17 cellular contexts compared by ENCODE assay signal in the genomic region with DNA sequence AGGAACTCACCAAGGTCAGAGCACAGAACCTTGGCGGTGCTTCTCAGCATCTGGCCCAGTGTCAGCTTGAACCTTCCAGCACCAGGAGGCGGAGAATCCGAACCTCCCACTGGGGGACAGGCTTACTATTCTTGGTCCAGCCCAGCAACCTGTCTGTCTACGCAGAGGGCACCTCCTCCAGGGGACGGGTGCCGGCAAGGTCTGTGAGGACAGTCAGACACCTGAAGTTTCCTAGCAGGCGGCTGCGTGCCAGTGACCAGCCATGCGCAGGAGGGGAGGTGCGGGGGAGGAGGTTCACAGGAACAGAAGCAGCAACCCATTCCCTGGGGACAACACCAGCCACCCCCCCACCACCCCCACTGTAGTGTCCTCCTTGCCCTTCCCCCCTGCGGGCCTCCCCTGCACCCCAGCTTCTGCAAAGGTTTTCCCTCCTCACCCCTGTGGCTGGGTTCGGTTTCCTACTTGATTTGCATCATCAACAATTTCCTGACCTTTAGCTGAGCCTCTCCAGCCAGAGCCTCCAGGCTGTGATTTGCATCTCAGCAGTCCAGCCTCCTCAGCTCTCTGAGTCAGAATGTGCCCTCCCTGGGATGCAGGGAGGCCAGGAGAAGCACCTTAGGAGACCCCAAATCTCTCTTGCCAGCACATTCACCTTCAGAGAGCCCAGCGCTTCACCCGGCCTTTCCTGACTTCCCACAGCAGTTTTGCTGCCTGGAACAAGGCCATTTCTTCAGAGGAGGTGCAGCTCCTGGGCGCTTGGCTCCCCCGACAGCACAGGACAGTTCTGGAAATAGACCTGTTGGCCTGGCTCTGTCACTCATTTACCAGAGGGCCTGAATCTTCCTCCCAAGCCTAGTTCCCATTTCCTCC.
DNase-seq lines count a peak whose midpoint lies in the region; ATAC-seq and TF ChIP-seq lines count a peak whose summit lies in the region.
"Had no signal": no experiment of that assay in that cellular context is flagged by ENCODE, and none has a peak within 500 bp of the region (broad histone marks: within the 10 kb centered on the region; RNA-seq: fewer than 3 reads in every experiment).

No MANE protein-coding gene starts in this region.

- ATAC-seq in right cardiac atrium = no peak
- ATAC-seq in gastroesophageal sphincter = peak; percentile 16
- ATAC-seq in left lobe of liver = peak; percentile 25
- ATAC-seq in HG03095 (IDR thresholded peaks at IDR 0.05; ENCODE audit: unreplicated experiment) = no peak
- ATAC-seq in activated CD8-positive, alpha-beta memory T cell treated with anti-CD3 and anti-CD28 coated beads, Interleukin-2, amount 10 ng/mL, durations not matched to agents 7 days and 5 days = no peak

- no peak overlapping the region for H3K4me3 Mint-ChIP-seq in activated CD8-positive, alpha-beta memory T cell treated with anti-CD3 and anti-CD28 coated beads, Interleukin-2, amount 10 ng/mL, durations not matched to agents 7 days and 5 days
- H3K4me3 Mint-ChIP-seq: CD4-positive, alpha-beta memory T cell; IgD-negative memory B cell had no signal

- no peak for TF ChIP-seq CTCF in gastroesophageal sphincter (IDR thresholded peaks at IDR 0.05)

- H3K4me1 ChIP-seq in right cardiac atrium (ENCODE audit: control insufficient read depth, insufficient read depth, low read length) (no peaks in the 10 kb centered on the region), gastroesophageal sphincter (no peaks in the 10 kb centered on the region), SJCRH30 (no peaks in the 10 kb centered on the region)
- H3K4me1 ChIP-seq: right lobe of liver had no signal

- no peaks in the 10 kb centered on the region for H3K4me1 Mint-ChIP-seq in activated CD8-positive, alpha-beta memory T cell treated with anti-CD3 and anti-CD28 coated beads, Interleukin-2, amount 10 ng/mL, durations not matched to agents 7 days and 5 days
- H3K4me1 Mint-ChIP-seq: CD4-positive, alpha-beta memory T cell had no signal

- H3K36me3 ChIP-seq in gastroesophageal sphincter (peaks cover 0 to 92% of the 10 kb centered on the region in 2 donors), SJCRH30 (peaks cover 15% of the 10 kb centered on the region)

- no peaks in the 10 kb centered on the region for H3K36me3 Mint-ChIP-seq in activated CD8-positive, alpha-beta memory T cell treated with anti-CD3 and anti-CD28 coated beads, Interleukin-2, amount 10 ng/mL, durations not matched to agents 7 days and 5 days
- H3K36me3 Mint-ChIP-seq: CD4-positive, alpha-beta memory T cell; IgD-negative memory B cell had no signal

- no peaks in the 10 kb centered on the region for H3K27me3 Mint-ChIP-seq in activated CD8-positive, alpha-beta memory T cell treated with anti-CD3 and anti-CD28 coated beads, Interleukin-2, amount 10 ng/mL, durations not matched to agents 7 days and 5 days
- H3K27me3 Mint-ChIP-seq: IgD-negative memory B cell had no signal

- TF ChIP-seq POLR2A in gastroesophageal sphincter (IDR thresholded peaks at IDR 0.05) = no peak

- no peaks in the 10 kb centered on the region for H3K27me3 ChIP-seq in right cardiac atrium (ENCODE audit: control insufficient read depth, insufficient read depth)
- no peaks in the 10 kb centered on the region for H3K27me3 ChIP-seq in gastroesophageal sphincter
- H3K27me3 ChIP-seq in SJCRH30 = no peaks in the 10 kb centered on the region
- H3K27me3 ChIP-seq: right lobe of liver had no signal

- H3K9me3 Mint-ChIP-seq in activated CD8-positive, alpha-beta memory T cell treated with anti-CD3 and anti-CD28 coated beads, Interleukin-2, amount 10 ng/mL, durations not matched to agents 7 days and 5 days (ENCODE audit: low read depth) = no peaks in the 10 kb centered on the region

- H3K4me3 ChIP-seq in right cardiac atrium (ENCODE audit: low read length) (no peak overlapping the region), gastroesophageal sphincter (no peak overlapping the region), SJCRH30 (no peak overlapping the region)
- H3K4me3 ChIP-seq: coronary artery, right lobe of liver had no signal

- no peak overlapping the region for H3K27ac Mint-ChIP-seq in activated CD8-positive, alpha-beta memory T cell treated with anti-CD3 and anti-CD28 coated beads, Interleukin-2, amount 10 ng/mL, durations not matched to agents 7 days and 5 days
- H3K27ac Mint-ChIP-seq: CD4-positive, alpha-beta memory T cell had no signal

- H3K27ac ChIP-seq in right cardiac atrium (ENCODE audit: low read length) = no peak overlapping the region
- no peak overlapping the region for H3K27ac ChIP-seq in gastroesophageal sphincter
- no peak overlapping the region for H3K27ac ChIP-seq in SJCRH30
- H3K27ac ChIP-seq: coronary artery, right lobe of liver had no signal

- TF ChIP-seq EP300 in gastroesophageal sphincter (IDR thresholded peaks at IDR 0.05) = no peak

- DNase-seq in cardiac septum (ENCODE audit: low spot score) (peak; percentile 67), right cardiac atrium (no peak), left lobe of liver (ENCODE audit: low spot score) (no peak), ureter (ENCODE audit: low spot score) (peak; percentile 51), SJCRH30 (no peak)
- no peak for DNase-seq in activated CD8-positive, alpha-beta memory T cell treated with anti-CD3 and anti-CD28 coated beads, Interleukin-2, amount 10 ng/mL, durations not matched to agents 7 days and 5 days
- DNase-seq: activated CD4-positive, alpha-beta T cell treated with anti-CD3 and anti-CD28 coated beads for 1 hour; activated gamma-delta T cell treated with Interleukin-2 at 50 U/mL for 16 hours; CD4-positive, alpha-beta memory T cell; mammary epithelial cell; MV-4-11; right lobe of liver; T-helper 2 cell had no signal

- CTCF ChIA-PET in activated CD8-positive, alpha-beta memory T cell treated with anti-CD3 and anti-CD28 coated beads, Interleukin-2, amount 10 ng/mL, durations not matched to agents 7 days and 5 days (lab: Charles Lee) = no interaction called here

- intact Hi-C loops in cardiac septum (cut with DNase I) (no loop called here), right cardiac atrium (cut with DNase I) (no loop called here)

- 81% methylated on average over 16 of the region's 16 CpGs for WGBS in right cardiac atrium
- WGBS in gastroesophageal sphincter (ENCODE audit: low coverage in 1 of 2), 2 donors = 80% methylated on average over 4 of the region's 16 CpGs; no CpG with 5 or more reads in 1 of the 2 donors

- H3K9me3 ChIP-seq in right cardiac atrium (ENCODE audit: control insufficient read depth, low read length) = no peaks in the 10 kb centered on the region
- H3K9me3 ChIP-seq in gastroesophageal sphincter = no peaks in the 10 kb centered on the region
- no peaks in the 10 kb centered on the region for H3K9me3 ChIP-seq in SJCRH30 (replicated peaks)
- H3K9me3 ChIP-seq: right lobe of liver had no signal

Comparison
In these comparisons a context has a peak if more than half of its experiments do, and no peak if none do; other contexts are left out.
1. DNase-seq: peak in cardiac septum (single experiment) and ureter (single experiment); none in right cardiac atrium (0 of 3), left lobe of liver (single experiment), activated CD8-positive, alpha-beta memory T cell treated with anti-CD3 and anti-CD28 coated beads, Interleukin-2, amount 10 ng/mL, durations not matched to agents 7 days and 5 days (single experiment) and SJCRH30 (0 of 2).
2. ATAC-seq: peak in gastroesophageal sphincter (single experiment) and left lobe of liver (single experiment); none in right cardiac atrium (0 of 2), HG03095 (single experiment) and activated CD8-positive, alpha-beta memory T cell treated with anti-CD3 and anti-CD28 coated beads, Interleukin-2, amount 10 ng/mL, durations not matched to agents 7 days and 5 days (single experiment).